Comparison of ENCODE assay signal across 8 cellular contexts in genomic region chr16:74998481-74999207, GRCh38. TPM values are rescaled to one million over a fixed set of nuclear protein-coding genes. Genes with fewer than 3 reads are reported as not detected.
A peak's percentile ranks its signal among the peaks of the same experiment; 100 is the strongest.
DNase-seq lines count a peak whose midpoint lies in the region; ATAC-seq and TF ChIP-seq lines count a peak whose summit lies in the region.

Gene ZNRF1 (plus strand): TSS chr16:74999024. CDS start chr16:74999672, 648 bp downstream.

- H3K4me1 ChIP-seq in HUES64 (ENCODE audit: insufficient read depth, low read length) (peaks cover 22% of the 10 kb centered on the region), RWPE2 (ENCODE audit: insufficient read depth, poor library complexity, severe bottlenecking) (peaks cover 20% of the 10 kb centered on the region), stomach smooth muscle (ENCODE audit: control insufficient read depth, insufficient read depth, low read length) (peaks cover 13% of the 10 kb centered on the region)

- H3K4me3 ChIP-seq in HUES64 (ENCODE audit: low read length), result peak within 1 kb of the TSS; percentile 59
- H3K4me3 ChIP-seq in RWPE2 (ENCODE audit: severe bottlenecking), result peak within 1 kb of the TSS; percentile 86
- peak within 1 kb of the TSS; percentile 78 for H3K4me3 ChIP-seq in fibroblast of villous mesenchyme (ENCODE audit: low read depth, low read length)
- peak within 1 kb of the TSS; percentile 85 to 90 for H3K4me3 ChIP-seq in stomach smooth muscle (ENCODE audit: low read length in 2 of 2)

- H3K36me3 Mint-ChIP-seq in neural crest cell (ENCODE audit: low read depth), result no peaks in the 10 kb centered on the region

- no peaks in the 10 kb centered on the region for H3K9me3 Mint-ChIP-seq in neural crest cell

- H3K36me3 ChIP-seq in HUES64 (ENCODE audit: insufficient read depth, low read length) (no peaks in the 10 kb centered on the region; the same call in 1 of the 2 replicates), RWPE2 (ENCODE audit: low read depth) (0 out of 2 replicates have a peak, but pooled peaks cover 6% of the 10 kb centered on the region), stomach smooth muscle (ENCODE audit: control insufficient read depth in 2 of 2, insufficient read depth in 2 of 2, low read length in 2 of 2) (peaks cover 0 to 2% of the 10 kb centered on the region in 2 donors)

- WGBS in HUES64, result 4% methylated on average over 71 of the region's 71 CpGs

- H3K27me3 Mint-ChIP-seq in neural crest cell (ENCODE audit: low read depth), result peaks cover 2% of the 10 kb centered on the region

- H3K4me3 Mint-ChIP-seq in neural crest cell, result peak within 1 kb of the TSS; percentile 91

- peak; percentile 61 for ATAC-seq in GM21390 (IDR thresholded peaks at IDR 0.05; ENCODE audit: unreplicated experiment)
- ATAC-seq in RWPE2 (ENCODE audit: low read depth), result peak; percentile 70

- peak within 1 kb of the TSS; percentile 65 for H3K27ac Mint-ChIP-seq in neural crest cell (ENCODE audit: unreplicated experiment)

- TF ChIP-seq CTCF in RWPE2 (IDR thresholded peaks at IDR 0.05; ENCODE audit: poor library complexity, severe bottlenecking) (peak; percentile 87), fibroblast of villous mesenchyme (IDR thresholded peaks at IDR 0.05; ENCODE audit: insufficient read depth, low read depth, low read length) (peak; percentile 71), neural crest cell (conservative IDR thresholded peaks at IDR 0.05) (peak; percentile 80)

- H3K27ac ChIP-seq in HUES64 (ENCODE audit: low read depth, low read length) (peak within 1 kb of the TSS; percentile 79; the same call in 1 of the 2 replicates), RWPE2 (ENCODE audit: poor library complexity, severe bottlenecking) (peak within 1 kb of the TSS; percentile 53), stomach smooth muscle (ENCODE audit: low read length) (peak within 1 kb of the TSS; percentile 73)

- H3K27me3 ChIP-seq in HUES64 (ENCODE audit: insufficient read depth, low read length) (peaks cover 4% of the 10 kb centered on the region), RWPE2 (ENCODE audit: insufficient read depth, poor library complexity, severe bottlenecking) (no peaks in the 10 kb centered on the region), stomach smooth muscle (ENCODE audit: control insufficient read depth in 1 of 2, insufficient read depth in 2 of 2, low read length in 2 of 2) (no peaks in the 10 kb centered on the region)

- H3K9ac ChIP-seq in HUES64 (ENCODE audit: low read depth, low read length) (peak within 1 kb of the TSS; percentile 83), stomach smooth muscle (ENCODE audit: low read length in 2 of 2) (peak within 1 kb of the TSS; percentile 62 to 74)

- peak; percentile 73 for DNase-seq in DMS153 (lab: John Stamatoyannopoulos, UW)
- no peak for DNase-seq in RWPE2 (ENCODE audit: low spot score)
- DNase-seq in activated effector memory CD4-positive, alpha-beta T cell treated with Interleukin-2 at 50 U/mL for 16 hours, result peak; percentile 69
- DNase-seq in fibroblast of villous mesenchyme (ENCODE audit: low read depth), result peak; percentile 89
- DNase-seq in neural crest cell (ENCODE audit: low read depth, low spot score), result peak; percentile 77

- H3K4me1 Mint-ChIP-seq in neural crest cell, result peaks cover 34% of the 10 kb centered on the region

- no peaks in the 10 kb centered on the region for H3K9me3 ChIP-seq in HUES64 (ENCODE audit: insufficient read depth, low read depth, low read length)
- no peaks in the 10 kb centered on the region for H3K9me3 ChIP-seq in RWPE2 (ENCODE audit: severe bottlenecking)
- no peaks in the 10 kb centered on the region for H3K9me3 ChIP-seq in stomach smooth muscle (ENCODE audit: control insufficient read depth in 2 of 2, low read length in 2 of 2)

RNA-seq across cellular contexts. Expression of gene ZNRF1, which starts in this region (rescaled TPM):
- polyA plus RNA-seq in HUES64 (2013, experiment 1 of 2), result 30.9 TPM
- 28.3 TPM for polyA plus RNA-seq in HUES64 (2013, experiment 2 of 2)
- total RNA-seq in fibroblast of villous mesenchyme (19.6 and 20.7 TPM in 2 replicates), neural crest cell (48.4 and 54.8 TPM in 2 replicates)
